Comparison of ENCODE assay signal across 2 cellular contexts in the genomic region with DNA sequence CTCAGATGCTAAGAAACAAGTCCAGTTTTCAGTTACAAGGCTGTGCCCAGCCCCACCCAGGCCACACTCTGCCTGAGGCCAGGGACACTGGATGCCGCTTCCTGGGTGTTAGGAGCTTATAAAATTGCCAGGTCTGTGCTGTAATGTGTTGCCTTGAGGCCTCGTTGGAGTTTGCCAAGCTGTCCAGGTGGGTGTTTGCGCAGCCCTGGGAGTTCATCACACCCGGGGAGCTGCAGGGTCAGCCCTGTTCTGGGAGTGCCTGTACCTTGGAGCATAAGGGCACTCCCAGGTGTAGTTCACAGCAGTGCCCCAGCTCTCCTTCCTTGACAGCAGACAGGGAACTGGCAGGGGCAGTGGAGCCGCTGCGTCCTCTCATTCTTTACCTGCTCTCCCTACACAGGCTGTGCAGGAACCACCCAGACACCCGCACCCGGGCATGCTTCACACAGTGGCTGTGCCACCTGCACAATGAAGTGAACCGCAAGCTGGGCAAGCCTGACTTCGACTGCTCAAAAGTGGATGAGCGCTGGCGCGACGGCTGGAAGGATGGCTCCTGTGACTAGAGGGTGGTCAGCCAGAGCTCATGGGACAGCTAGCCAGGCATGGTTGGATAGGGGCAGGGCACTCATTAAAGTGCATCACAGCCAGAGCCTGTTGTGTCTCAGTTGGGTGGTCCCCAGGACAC.
A peak's percentile ranks its signal among the peaks of the same experiment; 100 is the strongest.
TF ChIP-seq lines count a peak whose summit lies in the region.

No MANE protein-coding gene starts in this region.

TF ChIP-seq in A549, 52 proteins besides CTCF, POLR2A, EP300 and RAD21:
- no peak for TF ChIP-seq HEYL (CRISPR knock-in tag; IDR thresholded peaks at IDR 0.05)
- TF ChIP-seq, protein P1, sequence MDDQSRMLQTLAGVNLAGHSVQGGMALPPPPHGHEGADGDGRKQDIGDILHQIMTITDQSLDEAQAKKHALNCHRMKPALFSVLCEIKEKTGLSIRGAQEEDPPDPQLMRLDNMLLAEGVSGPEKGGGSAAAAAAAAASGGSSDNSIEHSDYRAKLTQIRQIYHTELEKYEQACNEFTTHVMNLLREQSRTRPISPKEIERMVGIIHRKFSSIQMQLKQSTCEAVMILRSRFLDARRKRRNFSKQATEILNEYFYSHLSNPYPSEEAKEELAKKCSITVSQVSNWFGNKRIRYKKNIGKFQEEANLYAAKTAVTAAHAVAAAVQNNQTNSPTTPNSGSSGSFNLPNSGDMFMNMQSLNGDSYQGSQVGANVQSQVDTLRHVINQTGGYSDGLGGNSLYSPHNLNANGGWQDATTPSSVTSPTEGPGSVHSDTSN (IDR thresholded peaks at IDR 0.05): 0 out of 2 replicates have a peak, but pooled peaks have one; percentile 26
- no peak for TF ChIP-seq ATOH8 (CRISPR knock-in tag; IDR thresholded peaks at IDR 0.05; ENCODE audit: low read depth)

TF ChIP-seq in GM23338, 12 proteins besides CTCF, POLR2A, EP300 and RAD21:
- TF ChIP-seq, protein P2, sequence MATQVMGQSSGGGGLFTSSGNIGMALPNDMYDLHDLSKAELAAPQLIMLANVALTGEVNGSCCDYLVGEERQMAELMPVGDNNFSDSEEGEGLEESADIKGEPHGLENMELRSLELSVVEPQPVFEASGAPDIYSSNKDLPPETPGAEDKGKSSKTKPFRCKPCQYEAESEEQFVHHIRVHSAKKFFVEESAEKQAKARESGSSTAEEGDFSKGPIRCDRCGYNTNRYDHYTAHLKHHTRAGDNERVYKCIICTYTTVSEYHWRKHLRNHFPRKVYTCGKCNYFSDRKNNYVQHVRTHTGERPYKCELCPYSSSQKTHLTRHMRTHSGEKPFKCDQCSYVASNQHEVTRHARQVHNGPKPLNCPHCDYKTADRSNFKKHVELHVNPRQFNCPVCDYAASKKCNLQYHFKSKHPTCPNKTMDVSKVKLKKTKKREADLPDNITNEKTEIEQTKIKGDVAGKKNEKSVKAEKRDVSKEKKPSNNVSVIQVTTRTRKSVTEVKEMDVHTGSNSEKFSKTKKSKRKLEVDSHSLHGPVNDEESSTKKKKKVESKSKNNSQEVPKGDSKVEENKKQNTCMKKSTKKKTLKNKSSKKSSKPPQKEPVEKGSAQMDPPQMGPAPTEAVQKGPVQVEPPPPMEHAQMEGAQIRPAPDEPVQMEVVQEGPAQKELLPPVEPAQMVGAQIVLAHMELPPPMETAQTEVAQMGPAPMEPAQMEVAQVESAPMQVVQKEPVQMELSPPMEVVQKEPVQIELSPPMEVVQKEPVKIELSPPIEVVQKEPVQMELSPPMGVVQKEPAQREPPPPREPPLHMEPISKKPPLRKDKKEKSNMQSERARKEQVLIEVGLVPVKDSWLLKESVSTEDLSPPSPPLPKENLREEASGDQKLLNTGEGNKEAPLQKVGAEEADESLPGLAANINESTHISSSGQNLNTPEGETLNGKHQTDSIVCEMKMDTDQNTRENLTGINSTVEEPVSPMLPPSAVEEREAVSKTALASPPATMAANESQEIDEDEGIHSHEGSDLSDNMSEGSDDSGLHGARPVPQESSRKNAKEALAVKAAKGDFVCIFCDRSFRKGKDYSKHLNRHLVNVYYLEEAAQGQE (IDR thresholded peaks at IDR 0.05; ENCODE audit: unreplicated experiment): no peak
- TF ChIP-seq EZH2 (IDR thresholded peaks at IDR 0.05; ENCODE audit: low read depth, unreplicated experiment): no peak
- no peak for TF ChIP-seq ETS1 (IDR thresholded peaks at IDR 0.05)
- TF ChIP-seq, protein P3, sequence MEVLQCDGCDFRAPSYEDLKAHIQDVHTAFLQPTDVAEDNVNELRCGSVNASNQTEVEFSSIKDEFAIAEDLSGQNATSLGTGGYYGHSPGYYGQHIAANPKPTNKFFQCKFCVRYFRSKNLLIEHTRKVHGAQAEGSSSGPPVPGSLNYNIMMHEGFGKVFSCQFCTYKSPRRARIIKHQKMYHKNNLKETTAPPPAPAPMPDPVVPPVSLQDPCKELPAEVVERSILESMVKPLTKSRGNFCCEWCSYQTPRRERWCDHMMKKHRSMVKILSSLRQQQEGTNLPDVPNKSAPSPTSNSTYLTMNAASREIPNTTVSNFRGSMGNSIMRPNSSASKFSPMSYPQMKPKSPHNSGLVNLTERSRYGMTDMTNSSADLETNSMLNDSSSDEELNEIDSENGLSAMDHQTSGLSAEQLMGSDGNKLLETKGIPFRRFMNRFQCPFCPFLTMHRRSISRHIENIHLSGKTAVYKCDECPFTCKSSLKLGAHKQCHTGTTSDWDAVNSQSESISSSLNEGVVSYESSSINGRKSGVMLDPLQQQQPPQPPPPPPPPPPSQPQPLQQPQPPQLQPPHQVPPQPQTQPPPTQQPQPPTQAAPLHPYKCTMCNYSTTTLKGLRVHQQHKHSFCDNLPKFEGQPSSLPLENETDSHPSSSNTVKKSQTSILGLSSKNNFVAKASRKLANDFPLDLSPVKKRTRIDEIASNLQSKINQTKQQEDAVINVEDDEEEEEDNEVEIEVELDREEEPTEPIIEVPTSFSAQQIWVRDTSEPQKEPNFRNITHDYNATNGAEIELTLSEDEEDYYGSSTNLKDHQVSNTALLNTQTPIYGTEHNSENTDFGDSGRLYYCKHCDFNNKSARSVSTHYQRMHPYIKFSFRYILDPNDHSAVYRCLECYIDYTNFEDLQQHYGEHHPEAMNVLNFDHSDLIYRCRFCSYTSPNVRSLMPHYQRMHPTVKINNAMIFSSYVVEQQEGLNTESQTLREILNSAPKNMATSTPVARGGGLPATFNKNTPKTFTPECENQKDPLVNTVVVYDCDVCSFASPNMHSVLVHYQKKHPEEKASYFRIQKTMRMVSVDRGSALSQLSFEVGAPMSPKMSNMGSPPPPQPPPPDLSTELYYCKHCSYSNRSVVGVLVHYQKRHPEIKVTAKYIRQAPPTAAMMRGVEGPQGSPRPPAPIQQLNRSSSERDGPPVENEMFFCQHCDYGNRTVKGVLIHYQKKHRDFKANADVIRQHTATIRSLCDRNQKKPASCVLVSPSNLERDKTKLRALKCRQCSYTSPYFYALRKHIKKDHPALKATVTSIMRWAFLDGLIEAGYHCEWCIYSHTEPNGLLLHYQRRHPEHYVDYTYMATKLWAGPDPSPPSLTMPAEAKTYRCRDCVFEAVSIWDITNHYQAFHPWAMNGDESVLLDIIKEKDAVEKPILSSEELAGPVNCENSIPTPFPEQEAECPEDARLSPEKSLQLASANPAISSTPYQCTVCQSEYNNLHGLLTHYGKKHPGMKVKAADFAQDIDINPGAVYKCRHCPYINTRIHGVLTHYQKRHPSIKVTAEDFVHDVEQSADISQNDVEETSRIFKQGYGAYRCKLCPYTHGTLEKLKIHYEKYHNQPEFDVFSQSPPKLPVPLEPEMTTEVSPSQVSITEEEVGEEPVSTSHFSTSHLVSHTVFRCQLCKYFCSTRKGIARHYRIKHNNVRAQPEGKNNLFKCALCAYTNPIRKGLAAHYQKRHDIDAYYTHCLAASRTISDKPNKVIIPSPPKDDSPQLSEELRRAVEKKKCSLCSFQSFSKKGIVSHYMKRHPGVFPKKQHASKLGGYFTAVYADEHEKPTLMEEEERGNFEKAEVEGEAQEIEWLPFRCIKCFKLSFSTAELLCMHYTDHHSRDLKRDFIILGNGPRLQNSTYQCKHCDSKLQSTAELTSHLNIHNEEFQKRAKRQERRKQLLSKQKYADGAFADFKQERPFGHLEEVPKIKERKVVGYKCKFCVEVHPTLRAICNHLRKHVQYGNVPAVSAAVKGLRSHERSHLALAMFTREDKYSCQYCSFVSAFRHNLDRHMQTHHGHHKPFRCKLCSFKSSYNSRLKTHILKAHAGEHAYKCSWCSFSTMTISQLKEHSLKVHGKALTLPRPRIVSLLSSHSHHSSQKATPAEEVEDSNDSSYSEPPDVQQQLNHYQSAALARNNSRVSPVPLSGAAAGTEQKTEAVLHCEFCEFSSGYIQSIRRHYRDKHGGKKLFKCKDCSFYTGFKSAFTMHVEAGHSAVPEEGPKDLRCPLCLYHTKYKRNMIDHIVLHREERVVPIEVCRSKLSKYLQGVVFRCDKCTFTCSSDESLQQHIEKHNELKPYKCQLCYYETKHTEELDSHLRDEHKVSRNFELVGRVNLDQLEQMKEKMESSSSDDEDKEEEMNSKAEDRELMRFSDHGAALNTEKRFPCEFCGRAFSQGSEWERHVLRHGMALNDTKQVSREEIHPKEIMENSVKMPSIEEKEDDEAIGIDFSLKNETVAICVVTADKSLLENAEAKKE (CRISPR knock-in tag; IDR thresholded peaks at IDR 0.05): no peak
- no peak for TF ChIP-seq ZNF331 (CRISPR knock-in tag; IDR thresholded peaks at IDR 0.05; ENCODE audit: low read depth)
- TF ChIP-seq NANOG (IDR thresholded peaks at IDR 0.05; ENCODE audit: borderline replicate concordance): no peak
- no peak for TF ChIP-seq EZH2phosphoT487 (IDR thresholded peaks at IDR 0.05; ENCODE audit: unreplicated experiment)
- no peak for TF ChIP-seq JUNB (IDR thresholded peaks at IDR 0.05; ENCODE audit: unreplicated experiment)
- no peak for TF ChIP-seq CREB1 (CRISPR knock-in tag; IDR thresholded peaks at IDR 0.05; ENCODE audit: low read depth)
- no peak for TF ChIP-seq STAT1 (IDR thresholded peaks at IDR 0.05; ENCODE audit: unreplicated experiment)
TF ChIP-seq in GM23338: peak in this region for 0.
